Comparison of ENCODE assay signal across 20 cellular contexts in genomic region chr6:121093928-121094327, GRCh38.
DNase-seq lines count a peak whose midpoint lies in the region; ATAC-seq, FAIRE-seq and TF ChIP-seq lines count a peak whose summit lies in the region.
"Had no signal": no experiment of that assay in that cellular context is flagged by ENCODE, and none has a peak within 500 bp of the region (broad histone marks: within the 10 kb centered on the region; RNA-seq: fewer than 3 reads in every experiment).

No MANE protein-coding gene starts in this region.

- DNase-seq in AG08396 (ENCODE audit: low spot score) (peak; percentile 5), HTR-8/SVneo (ENCODE audit: insufficient read length, low spot score) (peak; percentile 4), bronchial epithelial cell (ENCODE audit: low read depth) (peak; percentile 52), kidney glomerular epithelial cell (lab: John Stamatoyannopoulos, UW) (peak; percentile 26), NCI-H146 treated with DMSO at 0.1 percent for 48 hours (lab: John Stamatoyannopoulos, UW; ENCODE audit: unreplicated experiment) (no peak), NCI-H1417 treated with DMSO at 0.1 percent for 48 hours (lab: John Stamatoyannopoulos, UW) (no peak)
- DNase-seq in activated CD4-positive, alpha-beta T cell treated with anti-CD3 and anti-CD28 coated beads, Interleukin-2, amount 50 U/mL, for 48 hours: no peak
- DNase-seq: activated CD4-positive, alpha-beta T cell treated with anti-CD3 and anti-CD28 coated beads, Interleukin-2, amount 10 ng/mL, durations not matched to agents 7 days and 5 days; activated naive CD4-positive, alpha-beta T cell treated with anti-CD3 and anti-CD28 coated beads for 36 hours; AML-193; Calu3; NCI-H1694 treated with DMSO at 0.1 percent for 48 hours; NCI-H446; NK-92 treated with Interleukin-12 subunit alpha and Interleukin-12 subunit beta, amount 100 ng/mL, for 24 hours; right lobe of liver; RPMI8226 had no signal

- TF ChIP-seq CTCF in bronchial epithelial cell (IDR thresholded peaks at IDR 0.05; ENCODE audit: insufficient read depth, low read length, severe bottlenecking): no peak

- ATAC-seq in GM18907 (IDR thresholded peaks at IDR 0.05; ENCODE audit: unreplicated experiment): no peak
- ATAC-seq: right lobe of liver had no signal

- H3K36me3 ChIP-seq in bronchial epithelial cell (ENCODE audit: control insufficient read depth, insufficient read depth, low read length): no peaks in the 10 kb centered on the region
- H3K36me3 ChIP-seq: cardiac muscle cell, esophagus muscularis mucosa, right lobe of liver had no signal

- H3K27me3 ChIP-seq in bronchial epithelial cell (ENCODE audit: control insufficient read depth, insufficient read depth, low read length): no peaks in the 10 kb centered on the region
- H3K27me3 ChIP-seq: cardiac muscle cell, esophagus muscularis mucosa, right lobe of liver had no signal

- FAIRE-seq in HTR-8/SVneo (lab: Jason Lieb, UNC) (no peak), bronchial epithelial cell (lab: Jason Lieb, UNC) (no peak)
- FAIRE-seq: urothelium cell line had no signal

- H3K4me3 ChIP-seq in bronchial epithelial cell (ENCODE audit: low read depth, low read length): no peak overlapping the region
- H3K4me3 ChIP-seq: cardiac muscle cell, esophagus muscularis mucosa, right lobe of liver had no signal

Comparison
In these comparisons a context has a peak if more than half of its experiments do, and no peak if none do; other contexts are left out.
1. DNase-seq: peak in AG08396 (single experiment), HTR-8/SVneo (single experiment), bronchial epithelial cell (single experiment) and kidney glomerular epithelial cell (single experiment); none in activated CD4-positive, alpha-beta T cell treated with anti-CD3 and anti-CD28 coated beads, Interleukin-2, amount 50 U/mL, for 48 hours (0 of 2), NCI-H146 treated with DMSO at 0.1 percent for 48 hours (single experiment) and NCI-H1417 treated with DMSO at 0.1 percent for 48 hours (single experiment).